Comparison of ENCODE assay signal across 8 cellular contexts in genomic region chr19:8355631-8356402, GRCh38. TPM values are rescaled to one million over a fixed set of nuclear protein-coding genes. Genes with fewer than 3 reads are reported as not detected.
A peak's percentile ranks its signal among the peaks of the same experiment; 100 is the strongest.
DNase-seq lines count a peak whose midpoint lies in the region; ATAC-seq lines count a peak whose summit lies in the region.

No MANE protein-coding gene starts in this region.

- no peak overlapping the region for H3K4me3 Mint-ChIP-seq in natural killer cell treated with Interleukin-12 subunit alpha and Interleukin-12 subunit beta and Interleukin-15 and Interleukin-18, amount 100 ng/mL, for 72 hours
- no peak overlapping the region for H3K4me3 Mint-ChIP-seq in immature natural killer cell

- no peaks in the 10 kb centered on the region for H3K9me3 Mint-ChIP-seq in natural killer cell treated with Interleukin-12 subunit alpha and Interleukin-12 subunit beta and Interleukin-15 and Interleukin-18, amount 100 ng/mL, for 72 hours
- no peaks in the 10 kb centered on the region for H3K9me3 Mint-ChIP-seq in immature natural killer cell

- ATAC-seq in natural killer cell treated with Interleukin-12 subunit alpha and Interleukin-12 subunit beta and Interleukin-15 and Interleukin-18, amount 100 ng/mL, for 72 hours = peak; percentile 82 to 86
- ATAC-seq in HG03159 (IDR thresholded peaks at IDR 0.05; ENCODE audit: unreplicated experiment) = no peak
- ATAC-seq in HG02885 (IDR thresholded peaks at IDR 0.05; ENCODE audit: poor library complexity, unreplicated experiment) = no peak

- DNase-seq in CD1c-positive myeloid dendritic cell (ENCODE audit: extremely low spot score) (peak; percentile 88), OCI-M1 (lab: John Stamatoyannopoulos, UW) (peak; percentile 58), dermis blood vessel endothelial cell (peak; percentile 98), immature natural killer cell (no peak), nucleus accumbens (lab: John Stamatoyannopoulos, UW) (no peak)
- no peak for DNase-seq in natural killer cell treated with Interleukin-12 subunit alpha and Interleukin-12 subunit beta and Interleukin-15 and Interleukin-18, amount 100 ng/mL, for 72 hours (ENCODE audit: low spot score)

- peak overlapping the region; percentile 5 to 25 for H3K27ac Mint-ChIP-seq in natural killer cell treated with Interleukin-12 subunit alpha and Interleukin-12 subunit beta and Interleukin-15 and Interleukin-18, amount 100 ng/mL, for 72 hours
- no peak overlapping the region for H3K27ac Mint-ChIP-seq in immature natural killer cell

- no peaks in the 10 kb centered on the region for H3K36me3 Mint-ChIP-seq in natural killer cell treated with Interleukin-12 subunit alpha and Interleukin-12 subunit beta and Interleukin-15 and Interleukin-18, amount 100 ng/mL, for 72 hours
- no peaks in the 10 kb centered on the region for H3K36me3 Mint-ChIP-seq in immature natural killer cell

- H3K4me1 Mint-ChIP-seq in natural killer cell treated with Interleukin-12 subunit alpha and Interleukin-12 subunit beta and Interleukin-15 and Interleukin-18, amount 100 ng/mL, for 72 hours (ENCODE audit: low read depth in 2 of 2) = peaks cover 9 to 11% of the 10 kb centered on the region in 2 donors
- peaks cover 2 to 5% of the 10 kb centered on the region in 2 donors for H3K4me1 Mint-ChIP-seq in immature natural killer cell

- H3K27me3 Mint-ChIP-seq in natural killer cell treated with Interleukin-12 subunit alpha and Interleukin-12 subunit beta and Interleukin-15 and Interleukin-18, amount 100 ng/mL, for 72 hours = peaks cover 14% of the 10 kb centered on the region in 2 donors
- H3K27me3 Mint-ChIP-seq in immature natural killer cell (ENCODE audit: low read depth in 3 of 3) = peaks cover 6 to 19% (median 9%) of the 10 kb centered on the region in 3 donors

RNA-seq across cellular contexts. Expression of gene ANGPTL4, which starts 8.1 kb away (rescaled TPM):
- 4.3 and 8.7 TPM in 2 replicates for total RNA-seq in dermis blood vessel endothelial cell
- 1 to 10 TPM in 1 of 2 donors, not detected in 1; 1.8 TPM for total RNA-seq in natural killer cell treated with Interleukin-12 subunit alpha and Interleukin-12 subunit beta and Interleukin-15 and Interleukin-18, amount 100 ng/mL, for 72 hours
- polyA plus RNA-seq in immature natural killer cell = not detected

RNA-seq across cellular contexts. Expression of gene KANK3, which starts 12.8 kb away (rescaled TPM):
- total RNA-seq in dermis blood vessel endothelial cell = 156 and 179 TPM in 2 replicates
- 1 to 10 TPM; 1.5 to 4.4 TPM for total RNA-seq in natural killer cell treated with Interleukin-12 subunit alpha and Interleukin-12 subunit beta and Interleukin-15 and Interleukin-18, amount 100 ng/mL, for 72 hours
- 1 to 10 TPM; 4.8 to 8.0 (median 5.3) TPM for polyA plus RNA-seq in immature natural killer cell

RNA-seq across cellular contexts. Expression of gene RAB11B, which starts 34.3 kb away (rescaled TPM):
- 34.5 and 124 TPM in 2 replicates for total RNA-seq in dermis blood vessel endothelial cell
- total RNA-seq in natural killer cell treated with Interleukin-12 subunit alpha and Interleukin-12 subunit beta and Interleukin-15 and Interleukin-18, amount 100 ng/mL, for 72 hours = 100 to 1,000 TPM; 102 to 105 TPM
- polyA plus RNA-seq in immature natural killer cell = 100 to 1,000 TPM in 1 of 3 donors, 10 to 100 TPM in 2; 38.1 to 106 (median 53.4) TPM

RNA-seq across cellular contexts. Expression of gene RPS28, which starts 34.5 kb away (rescaled TPM):
- total RNA-seq in dermis blood vessel endothelial cell = 278 and 408 TPM in 2 replicates
- 1,000 to 10,000 TPM; 1,268 to 1,635 TPM for total RNA-seq in natural killer cell treated with Interleukin-12 subunit alpha and Interleukin-12 subunit beta and Interleukin-15 and Interleukin-18, amount 100 ng/mL, for 72 hours
- 1,000 to 10,000 TPM in 2 of 3 donors, 100 to 1,000 TPM in 1; 690 to 1,852 (median 1,290) TPM for polyA plus RNA-seq in immature natural killer cell

RNA-seq across cellular contexts. Expression of gene NDUFA7, which starts 34.6 kb away (rescaled TPM):
- total RNA-seq in dermis blood vessel endothelial cell = 10.2 and 11.7 TPM in 2 replicates
- total RNA-seq in natural killer cell treated with Interleukin-12 subunit alpha and Interleukin-12 subunit beta and Interleukin-15 and Interleukin-18, amount 100 ng/mL, for 72 hours = 10 to 100 TPM; 31.2 to 42.2 TPM
- 100 to 1,000 TPM in 2 of 3 donors, 10 to 100 TPM in 1; 95.2 to 173 (median 132) TPM for polyA plus RNA-seq in immature natural killer cell

Comparison
In these comparisons a context has a peak if more than half of its experiments do, and no peak if none do; other contexts are left out.
1. DNase-seq: peak in CD1c-positive myeloid dendritic cell (single experiment), OCI-M1 (single experiment) and dermis blood vessel endothelial cell (single experiment); none in natural killer cell treated with Interleukin-12 subunit alpha and Interleukin-12 subunit beta and Interleukin-15 and Interleukin-18, amount 100 ng/mL, for 72 hours (single experiment), immature natural killer cell (0 of 3) and nucleus accumbens (0 of 56).
2. ATAC-seq: peak in natural killer cell treated with Interleukin-12 subunit alpha and Interleukin-12 subunit beta and Interleukin-15 and Interleukin-18, amount 100 ng/mL, for 72 hours (2 of 2); none in HG03159 (single experiment) and HG02885 (single experiment).
3. H3K27ac Mint-ChIP-seq: peak in natural killer cell treated with Interleukin-12 subunit alpha and Interleukin-12 subunit beta and Interleukin-15 and Interleukin-18, amount 100 ng/mL, for 72 hours (2 of 2); none in immature natural killer cell (0 of 6).
4. RNA of gene KANK3, which starts 12.8 kb away (total RNA-seq): 156 to 179 TPM in dermis blood vessel endothelial cell; 1.5 to 4.4 TPM in natural killer cell treated with Interleukin-12 subunit alpha and Interleukin-12 subunit beta and Interleukin-15 and Interleukin-18, amount 100 ng/mL, for 72 hours; every median in the first group is over 10 times any median in the second.